Comparison of ENCODE assay signal across 1 cellular context in genomic region chr5:150410524-150411244, GRCh38.
TF ChIP-seq lines count a peak whose summit lies in the region.

No MANE protein-coding gene starts in this region.

TF ChIP-seq in GM12878, 131 proteins besides CTCF, POLR2A, EP300 and RAD21 (continued from another document):
- TF ChIP-seq ELK1 (IDR thresholded peaks at IDR 0.05; ENCODE audit: low read depth, low read length) (no peak), HSF1 (IDR thresholded peaks at IDR 0.05; ENCODE audit: low read depth, low read length) (no peak), TCF12 (IDR thresholded peaks at IDR 0.05; ENCODE audit: low read depth, low read length) (no peak), CREB1 (IDR thresholded peaks at IDR 0.05; ENCODE audit: low read depth) (no peak), NR2F1 (conservative IDR thresholded peaks at IDR 0.05) (no peak), BCL11A (IDR thresholded peaks at IDR 0.05; ENCODE audit: low read depth, low read length) (no peak), RCOR1 (conservative IDR thresholded peaks at IDR 0.05; ENCODE audit: low read depth, low read length) (no peak), ZBED1 (IDR thresholded peaks at IDR 0.05; ENCODE audit: borderline replicate concordance) (0 out of 2 replicates have a peak, but pooled peaks have one; percentile 7), ZNF622 (IDR thresholded peaks at IDR 0.05) (no peak), EED (IDR thresholded peaks at IDR 0.05; ENCODE audit: low read depth) (no peak), ZBTB40 (IDR thresholded peaks at IDR 0.05; ENCODE audit: borderline replicate concordance) (no peak), KDM1A (IDR thresholded peaks at IDR 0.05; ENCODE audit: borderline replicate concordance) (no peak), HDAC2 (IDR thresholded peaks at IDR 0.05) (no peak), RUNX3 (IDR thresholded peaks at IDR 0.05; ENCODE audit: low read length) (no peak), PKNOX1 (IDR thresholded peaks at IDR 0.05) (no peak), ZNF207 (IDR thresholded peaks at IDR 0.05; ENCODE audit: borderline replicate concordance) (no peak; the same call in none of the 2 replicates)
